In genomic region chr1:1537626-1538250, GRCh38 we compare ENCODE assay signal across 19 cellular contexts. TPM values are rescaled to one million over a fixed set of nuclear protein-coding genes. Genes with fewer than 3 reads are reported as not detected.
"Had no signal": no experiment of that assay in that cellular context is flagged by ENCODE, and none has a peak within 500 bp of the region (broad histone marks: within the 10 kb centered on the region; RNA-seq: fewer than 3 reads in every experiment).

No MANE protein-coding gene starts in this region.

- H3K4me3 Mint-ChIP-seq: activated naive CD8-positive, alpha-beta T cell treated with anti-CD3 and anti-CD28 coated beads for 36 hours; activated T-helper 1 cell treated with anti-CD3 and anti-CD28 coated beads, Interleukin-12 subunit alpha, Interleukin-12 subunit beta, Interleukin-2, Interleukin-4 antibody, amounts not matched to agents 30 ng/mL and 10 ng/mL and 1 ng/mL, durations not matched to agents 14 hours and 24 hours and 36 hours had no signal

- H3K9me3 Mint-ChIP-seq: activated naive CD8-positive, alpha-beta T cell treated with anti-CD3 and anti-CD28 coated beads for 36 hours; activated T-helper 1 cell treated with anti-CD3 and anti-CD28 coated beads, Interleukin-12 subunit alpha, Interleukin-12 subunit beta, Interleukin-2, Interleukin-4 antibody, amounts not matched to agents 30 ng/mL and 10 ng/mL and 1 ng/mL, durations not matched to agents 14 hours and 24 hours and 36 hours; central memory CD8-positive, alpha-beta T cell had no signal

- H3K27me3 ChIP-seq: colonic mucosa, right atrium auricular region, tibial artery had no signal

- H3K27me3 Mint-ChIP-seq: activated naive CD8-positive, alpha-beta T cell treated with anti-CD3 and anti-CD28 coated beads for 36 hours; central memory CD8-positive, alpha-beta T cell had no signal

- H3K4me3 ChIP-seq: colonic mucosa, lung, prostate gland, right atrium auricular region, tibial artery had no signal

- H3K36me3 ChIP-seq: colonic mucosa, prostate gland had no signal

- DNase-seq: activated CD4-positive, alpha-beta T cell treated with anti-CD3 and anti-CD28 coated beads, Interleukin-2, amount 50 U/mL, for 4 hours; activated gamma-delta T cell treated with Interleukin-2 at 50 U/mL for 16 hours; activated naive CD8-positive, alpha-beta T cell treated with anti-CD3 and anti-CD28 coated beads for 36 hours; activated T-cell treated with anti-CD3 and anti-CD28 coated beads for 4 hours; amygdala; colonic mucosa; erythroblast; head of caudate nucleus; kidney; stimulated activated CD4-positive, alpha-beta T cell treated with anti-CD3 and anti-CD28 coated beads, Interleukin-2, amount 100 ng/mL, for 24 hours; stimulated activated naive CD4-positive, alpha-beta T cell treated with Interleukin-2 at 50 U/mL for 16 hours; tibial artery had no signal

- H3K4me1 Mint-ChIP-seq: central memory CD8-positive, alpha-beta T cell had no signal

- ATAC-seq: left lobe of liver had no signal

- H3K27ac Mint-ChIP-seq: activated naive CD8-positive, alpha-beta T cell treated with anti-CD3 and anti-CD28 coated beads for 36 hours; activated T-helper 1 cell treated with anti-CD3 and anti-CD28 coated beads, Interleukin-12 subunit alpha, Interleukin-12 subunit beta, Interleukin-2, Interleukin-4 antibody, amounts not matched to agents 30 ng/mL and 10 ng/mL and 1 ng/mL, durations not matched to agents 14 hours and 24 hours and 36 hours had no signal

- H3K27ac ChIP-seq: colonic mucosa, prostate gland, tibial artery had no signal

- H3K9me3 ChIP-seq: colonic mucosa, prostate gland, right atrium auricular region, tibial artery had no signal

RNA-seq across cellular contexts. Expression of gene TMEM240, which starts 2.7 kb away (rescaled TPM):
- total RNA-seq: myocyte had no signal
